Comparison of ENCODE assay signal across 17 cellular contexts in the genomic region with DNA sequence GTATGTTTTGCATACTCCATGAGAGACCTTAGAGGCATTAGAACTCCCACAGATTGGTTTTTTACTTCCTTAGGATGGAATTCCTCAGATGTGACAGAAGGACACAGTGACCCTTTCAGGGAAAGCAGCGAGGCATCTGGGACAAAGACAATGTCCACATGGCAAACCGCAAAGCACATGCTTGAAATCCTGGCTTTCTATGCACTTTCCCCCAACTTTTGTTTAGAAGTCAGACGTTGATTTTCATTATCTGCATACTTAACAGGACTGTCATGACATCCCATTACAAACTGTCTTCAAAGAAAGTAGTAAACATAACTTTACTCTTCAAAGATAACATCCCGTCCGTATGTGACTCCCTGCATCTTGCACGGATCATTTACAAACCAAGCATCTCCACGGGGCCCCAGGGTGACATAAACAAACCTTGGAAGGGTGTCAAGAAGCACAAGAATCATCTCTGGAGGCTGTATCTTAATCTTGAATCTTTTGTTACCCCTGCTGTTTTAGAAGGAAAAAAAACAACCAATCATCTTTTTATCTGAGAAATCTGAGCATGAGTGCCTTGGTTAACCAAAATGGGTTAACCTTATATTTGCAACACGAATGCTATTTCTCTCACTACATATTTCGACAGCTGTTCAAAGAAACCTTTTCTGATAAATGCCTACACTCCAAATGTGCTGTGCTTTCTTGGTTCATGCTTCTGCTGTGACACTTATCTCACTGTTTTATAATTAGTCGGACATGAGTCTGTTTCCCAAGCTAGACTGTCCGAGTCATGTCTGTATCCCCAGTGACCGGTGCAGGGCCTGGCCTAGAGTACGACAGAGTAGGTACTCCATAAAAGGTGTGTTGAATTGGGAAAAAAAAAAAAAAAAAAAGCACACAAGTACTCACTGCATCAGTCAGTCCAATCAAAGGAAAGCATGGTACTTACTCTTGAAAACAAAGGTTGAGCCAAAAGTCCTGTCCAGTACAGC.
DNase-seq lines count a peak whose midpoint lies in the region; ATAC-seq and TF ChIP-seq lines count a peak whose summit lies in the region.
"Had no signal": no experiment of that assay in that cellular context is flagged by ENCODE, and none has a peak within 500 bp of the region (broad histone marks: within the 10 kb centered on the region; RNA-seq: fewer than 3 reads in every experiment).

No MANE protein-coding gene starts in this region.

- CTCF ChIA-PET in activated CD4-positive, alpha-beta T cell treated with anti-CD3 and anti-CD28 coated beads, Interleukin-2, amount 10 ng/mL, durations not matched to agents 7 days and 5 days (lab: Charles Lee) = no interaction called here

- H3K36me3 ChIP-seq in adipocyte (ENCODE audit: control insufficient read depth, insufficient read depth, low read length, severe bottlenecking) (no peaks in the 10 kb centered on the region), ovary (no peaks in the 10 kb centered on the region)
- H3K36me3 ChIP-seq: BLaER1 treated with 17β-estradiol and CSF1 and Interleukin-3, amounts not matched to agents 10 nM and 100 nM; Peyer's patch had no signal

- WGBS in ovary, 3 donors = 11 to 36% (median 17%) methylated on average over 13 of the region's 13 CpGs

- intact Hi-C loops in ovary (cut with DNase I) = no loop called here

- POLR2A ChIA-PET in activated CD4-positive, alpha-beta T cell treated with anti-CD3 and anti-CD28 coated beads, Interleukin-2, amount 10 ng/mL, durations not matched to agents 7 days and 5 days (lab: Charles Lee) = no interaction called here

- peaks cover 1% of the 10 kb centered on the region for H3K27me3 Mint-ChIP-seq in activated CD4-positive, alpha-beta T cell treated with anti-CD3 and anti-CD28 coated beads, Interleukin-2, amount 10 ng/mL, durations not matched to agents 7 days and 5 days

- no peaks in the 10 kb centered on the region for H3K4me1 Mint-ChIP-seq in activated CD4-positive, alpha-beta T cell treated with anti-CD3 and anti-CD28 coated beads, Interleukin-2, amount 10 ng/mL, durations not matched to agents 7 days and 5 days
- H3K4me1 Mint-ChIP-seq: IgD-negative memory B cell had no signal

- no peaks in the 10 kb centered on the region for H3K9me3 Mint-ChIP-seq in activated CD4-positive, alpha-beta T cell treated with anti-CD3 and anti-CD28 coated beads, Interleukin-2, amount 10 ng/mL, durations not matched to agents 7 days and 5 days

- no peaks in the 10 kb centered on the region for H3K9me3 ChIP-seq in adipocyte (ENCODE audit: control insufficient read depth, low read length)
- no peaks in the 10 kb centered on the region for H3K9me3 ChIP-seq in ovary
- H3K9me3 ChIP-seq: BLaER1 treated with 17β-estradiol and CSF1 and Interleukin-3, amounts not matched to agents 10 nM and 100 nM; Peyer's patch had no signal

- TF ChIP-seq EP300 in ovary (IDR thresholded peaks at IDR 0.05) = no peak

- peaks cover 34% of the 10 kb centered on the region for H3K4me1 ChIP-seq in adipocyte (ENCODE audit: control insufficient read depth, insufficient read depth, low read length)
- H3K4me1 ChIP-seq in ovary (ENCODE audit: insufficient read depth) = peaks cover 27% of the 10 kb centered on the region
- H3K4me1 ChIP-seq: Peyer's patch had no signal

- H3K9ac ChIP-seq in adipocyte (ENCODE audit: low read length) = no peak overlapping the region
- H3K9ac ChIP-seq: BLaER1 treated with 17β-estradiol and CSF1 and Interleukin-3, amounts not matched to agents 10 nM and 100 nM had no signal

- no peaks in the 10 kb centered on the region for H3K27me3 ChIP-seq in adipocyte (replicated peaks; ENCODE audit: control insufficient read depth, insufficient read depth, low read length)
- H3K27me3 ChIP-seq in ovary = no peaks in the 10 kb centered on the region
- H3K27me3 ChIP-seq: BLaER1 treated with 17β-estradiol and CSF1 and Interleukin-3, amounts not matched to agents 10 nM and 100 nM; Peyer's patch had no signal

- H3K4me3 ChIP-seq in adipocyte (ENCODE audit: low read length) (no peak overlapping the region), ovary (no peak overlapping the region)
- H3K4me3 ChIP-seq: BLaER1 treated with 17β-estradiol and CSF1 and Interleukin-3, amounts not matched to agents 10 nM and 100 nM; Peyer's patch had no signal

- no peak for TF ChIP-seq CTCF in ovary (IDR thresholded peaks at IDR 0.05)

- no peak for ATAC-seq in HG02884 (IDR thresholded peaks at IDR 0.05; ENCODE audit: unreplicated experiment)

- TF ChIP-seq POLR2A in ovary (IDR thresholded peaks at IDR 0.05) = no peak

- no peak overlapping the region for H3K27ac Mint-ChIP-seq in activated CD4-positive, alpha-beta T cell treated with anti-CD3 and anti-CD28 coated beads, Interleukin-2, amount 10 ng/mL, durations not matched to agents 7 days and 5 days
- H3K27ac Mint-ChIP-seq: activated naive CD8-positive, alpha-beta T cell; IgD-negative memory B cell had no signal

- H3K27ac ChIP-seq in ovary = peak overlapping the region; percentile 17 to 80
- H3K27ac ChIP-seq: BLaER1 treated with 17β-estradiol and CSF1 and Interleukin-3, amounts not matched to agents 10 nM and 100 nM had no signal

- DNase-seq in EH (ENCODE audit: low read depth) (peak; percentile 94), adipocyte (ENCODE audit: low read depth) (peak; percentile 62), glomerular visceral epithelial cell (ENCODE audit: extremely low spot score) (peak; percentile 11), ovary (no peak), NCI-H345 treated with DMSO at 0.1 percent for 48 hours (lab: John Stamatoyannopoulos, UW; ENCODE audit: unreplicated experiment) (no peak), NCI-H187 (lab: John Stamatoyannopoulos, UW) (no peak)
- no peak for DNase-seq in activated CD4-positive, alpha-beta T cell treated with anti-CD3 and anti-CD28 coated beads, Interleukin-2, amount 10 ng/mL, durations not matched to agents 7 days and 5 days
- DNase-seq: activated CD4-positive, CD25-positive, alpha-beta regulatory T cell treated with anti-CD3 and anti-CD28 coated beads, Interleukin-2, amount 50 U/mL, for 72 hours; activated T-cell treated with anti-CD3 and anti-CD28 coated beads for 4 hours; NCI-H1417 treated with DMSO at 0.1 percent for 48 hours; NCI-H510A; Peyer's patch; stimulated activated CD4-positive, alpha-beta T cell treated with anti-CD3 and anti-CD28 coated beads, Interleukin-2, amount 100 ng/mL, for 24 hours had no signal

- H3K4me3 Mint-ChIP-seq in activated CD4-positive, alpha-beta T cell treated with anti-CD3 and anti-CD28 coated beads, Interleukin-2, amount 10 ng/mL, durations not matched to agents 7 days and 5 days = no peak overlapping the region
- H3K4me3 Mint-ChIP-seq: activated naive CD8-positive, alpha-beta T cell; IgD-negative memory B cell had no signal

- no peaks in the 10 kb centered on the region for H3K36me3 Mint-ChIP-seq in activated CD4-positive, alpha-beta T cell treated with anti-CD3 and anti-CD28 coated beads, Interleukin-2, amount 10 ng/mL, durations not matched to agents 7 days and 5 days (ENCODE audit: low read depth)
- H3K36me3 Mint-ChIP-seq: activated naive CD8-positive, alpha-beta T cell; IgD-negative memory B cell had no signal

Comparison
In these comparisons a context has a peak if more than half of its experiments do, and no peak if none do; other contexts are left out.
1. DNase-seq: peak in EH (single experiment), adipocyte (single experiment) and glomerular visceral epithelial cell (single experiment); none in ovary (0 of 5), NCI-H345 treated with DMSO at 0.1 percent for 48 hours (single experiment), NCI-H187 (0 of 2) and activated CD4-positive, alpha-beta T cell treated with anti-CD3 and anti-CD28 coated beads, Interleukin-2, amount 10 ng/mL, durations not matched to agents 7 days and 5 days (single experiment).